9 cellular contexts compared by ENCODE assay signal in the genomic region with DNA sequence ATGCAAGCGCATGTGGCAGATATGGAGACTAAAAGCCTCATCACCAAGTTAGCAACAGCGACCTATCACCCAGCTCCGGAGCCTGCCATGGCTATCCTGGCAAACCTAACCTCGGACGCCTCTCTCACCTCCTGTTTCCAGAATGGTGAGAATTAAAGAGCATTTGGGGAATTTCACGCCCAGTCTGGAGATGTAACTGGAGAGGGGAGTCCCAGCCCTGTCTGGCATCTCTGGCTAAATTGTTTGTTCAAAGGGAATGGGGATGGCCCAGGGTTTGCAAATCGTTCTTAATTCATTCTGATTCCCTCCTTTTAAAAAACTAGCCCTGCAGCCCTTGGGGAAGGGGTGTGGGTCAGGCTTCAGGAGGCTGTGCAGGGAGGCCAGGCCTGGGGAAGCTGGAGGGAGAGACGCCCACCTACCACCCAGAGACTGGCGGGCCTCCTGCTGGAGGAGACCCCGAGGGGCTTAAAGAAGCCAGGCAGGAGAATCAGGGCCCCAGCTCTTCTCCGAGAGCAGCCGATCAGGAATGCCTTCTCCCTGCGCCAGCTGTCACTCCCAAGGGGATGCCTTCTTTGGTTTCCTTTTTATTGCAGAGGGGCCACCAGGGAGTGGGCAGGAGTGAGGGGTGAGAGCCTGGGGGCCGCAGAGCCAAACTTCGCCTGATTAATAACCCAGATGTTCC. TPM values are rescaled to one million over a fixed set of nuclear protein-coding genes. Genes with fewer than 3 reads are reported as not detected.
A peak's percentile ranks its signal among the peaks of the same experiment; 100 is the strongest.
DNase-seq lines count a peak whose midpoint lies in the region; ATAC-seq and TF ChIP-seq lines count a peak whose summit lies in the region.
"Had no signal": no experiment of that assay in that cellular context is flagged by ENCODE, and none has a peak within 500 bp of the region (broad histone marks: within the 10 kb centered on the region; RNA-seq: fewer than 3 reads in every experiment).

No MANE protein-coding gene starts in this region.

- H3K9me3 ChIP-seq in mucosa of rectum (ENCODE audit: control insufficient read depth in 2 of 2, low read length in 2 of 2) (no peaks in the 10 kb centered on the region), thoracic aorta (no peaks in the 10 kb centered on the region)

- peak; percentile 48 for DNase-seq in NCI-H82 (lab: John Stamatoyannopoulos, UW)
- no peak for DNase-seq in NCI-H82 treated with DMSO at 0.1 percent for 48 hours (lab: John Stamatoyannopoulos, UW; ENCODE audit: unreplicated experiment)
- no peak for DNase-seq in brain microvascular endothelial cell
- DNase-seq in thoracic aorta (ENCODE audit: low spot score): no peak
- no peak for DNase-seq in stimulated activated CD4-positive, alpha-beta T cell treated with anti-CD3 and anti-CD28 coated beads, Interleukin-12 subunit alpha, Interleukin-12 subunit beta, amount 100 ng/mL, for 4 hours

- TF ChIP-seq CTCF in brain microvascular endothelial cell (IDR thresholded peaks at IDR 0.05; ENCODE audit: low read depth, low read length, missing control alignments) (no peak), thoracic aorta (IDR thresholded peaks at IDR 0.05) (no peak)

- H3K4me1 ChIP-seq in mucosa of rectum (ENCODE audit: control insufficient read depth in 2 of 2, insufficient read depth in 2 of 2, low read length in 2 of 2) (peaks cover 0 to 2% of the 10 kb centered on the region in 2 donors), thoracic aorta (ENCODE audit: control insufficient read depth in 1 of 2, low read depth in 2 of 2) (peaks cover 3 to 11% of the 10 kb centered on the region in 2 donors)

- H3K27ac ChIP-seq in brain microvascular endothelial cell: peak overlapping the region; percentile 52
- peak overlapping the region; percentile 55 to 56 for H3K27ac ChIP-seq in mucosa of rectum (ENCODE audit: low read depth in 2 of 2, low read length in 2 of 2)
- H3K27ac ChIP-seq in thoracic aorta: peak overlapping the region; percentile 92 to 94
- H3K27ac ChIP-seq: HL-60 had no signal

- peak overlapping the region in 1 of 2 donors; percentile 51 for H3K9ac ChIP-seq in mucosa of rectum (ENCODE audit: low read depth in 1 of 2, low read length in 2 of 2)

- H3K36me3 ChIP-seq in brain microvascular endothelial cell (replicated peaks) (peaks cover 7% of the 10 kb centered on the region), mucosa of rectum (ENCODE audit: control insufficient read depth in 2 of 2, insufficient read depth in 2 of 2, low read length in 2 of 2) (no peaks in the 10 kb centered on the region), thoracic aorta (no peaks in the 10 kb centered on the region)

- H3K27me3 ChIP-seq in brain microvascular endothelial cell (replicated peaks) (no peaks in the 10 kb centered on the region), mucosa of rectum (ENCODE audit: control insufficient read depth in 2 of 2, insufficient read depth in 2 of 2, low read length in 2 of 2) (peaks cover 2 to 3% of the 10 kb centered on the region in 2 donors), thoracic aorta (replicated peaks; ENCODE audit: insufficient read depth) (no peaks in the 10 kb centered on the region)

- in situ Hi-C loops in brain microvascular endothelial cell (cut with HindIII; ENCODE audit: low pct_ligation_motif_present, low sequenced_read_pairs): loop anchor here (25.0 kb wide), 1 partner anchor 153 kb away; no protein-coding TSS in a partner anchor

- H3K4me3 ChIP-seq in brain microvascular endothelial cell (ENCODE audit: low read depth, low read length) (peak overlapping the region; percentile 41), mucosa of rectum (ENCODE audit: low read length in 2 of 2) (peak overlapping the region; percentile 22 to 26), thoracic aorta (peak overlapping the region; percentile 87)

- ATAC-seq in thoracic aorta (ENCODE audit: insufficient number of reproducible peaks, low FRiP score, low read depth): no peak
- ATAC-seq in GM21381 (IDR thresholded peaks at IDR 0.05; ENCODE audit: unreplicated experiment): no peak
- no peak for ATAC-seq in GM18907 (IDR thresholded peaks at IDR 0.05; ENCODE audit: unreplicated experiment)

RNA-seq across cellular contexts. Expression of gene COL5A1, which starts 1.0 kb away (rescaled TPM):
- total RNA-seq in thoracic aorta: 100 to 1,000 TPM; 127 to 129 TPM

Comparison
In these comparisons a context has a peak if more than half of its experiments do, and no peak if none do; other contexts are left out.
1. H3K4me3 ChIP-seq: peak in every context shown above with its lines; median percentile 87 in thoracic aorta; 41 in brain microvascular endothelial cell; 24 in mucosa of rectum.